13 cellular contexts compared by ENCODE assay signal in genomic region chr12:11513288-11513687, GRCh38.
A peak's percentile ranks its signal among the peaks of the same experiment; 100 is the strongest.
DNase-seq lines count a peak whose midpoint lies in the region; ATAC-seq, FAIRE-seq and TF ChIP-seq lines count a peak whose summit lies in the region.
"Had no signal": no experiment of that assay in that cellular context is flagged by ENCODE, and none has a peak within 500 bp of the region (broad histone marks: within the 10 kb centered on the region; RNA-seq: fewer than 3 reads in every experiment).

No MANE protein-coding gene starts in this region.

- no peak overlapping the region for H3K4me2 ChIP-seq in HepG2 (ENCODE audit: low read depth, low read length)
- H3K4me2 ChIP-seq in PC-3 (ENCODE audit: low read length) = no peak overlapping the region

- CTCF ChIA-PET in HepG2 (lab: Yijun Ruan, JAX; ENCODE audit: low intra/inter-chr PET ratio, low total read pairs) = no interaction called here
- CTCF ChIA-PET in PC-3 (lab: Charles Lee) = no interaction called here
- CTCF ChIA-PET in GM10248 (lab: Yijun Ruan, JAX) = interaction anchor here (1.1 kb wide), 1 partner anchor 10 kb away, joined by 3 read pairs; no protein-coding TSS in a partner anchor

- no peaks in the 10 kb centered on the region for H3F3A ChIP-seq in PC-3 (ENCODE audit: low read length, unreplicated experiment)

- ATAC-seq in HepG2 (no peak), right lobe of liver (no peak), PC-3 (no peak)
- ATAC-seq: right cardiac atrium had no signal

- TF ChIP-seq CTCF in HepG2 (CRISPR knock-in tag; IDR thresholded peaks at IDR 0.05) (no peak), right lobe of liver (IDR thresholded peaks at IDR 0.05) (no peak), PC-3 (conservative IDR thresholded peaks at IDR 0.05; ENCODE audit: low read depth, low read length) (peak; percentile 44; the same call in 1 of the 2 replicates), GM10248 (IDR thresholded peaks at IDR 0.05; ENCODE audit: control extremely low read depth, extremely low read depth, low read depth, missing control alignments) (no peak), kidney (IDR thresholded peaks at IDR 0.05; ENCODE audit: borderline replicate concordance, extremely low read depth, insufficient read depth) (no peak), GM13977 (IDR thresholded peaks at IDR 0.05; ENCODE audit: extremely low read depth, insufficient read depth, missing control alignments) (no peak)

- no TSS peak for BruUV-seq in HepG2 (replicated peaks; lab: Mats Ljungman, UMichigan)
- no TSS peak for BruUV-seq in PC-3 (replicated peaks; lab: Mats Ljungman, UMichigan)

- H3K9ac ChIP-seq in HepG2 (ENCODE audit: insufficient read depth, low read depth, low read length) (no peak overlapping the region), PC-3 (ENCODE audit: low read length) (no peak overlapping the region), kidney (ENCODE audit: low read length in 2 of 2) (no peak overlapping the region)

- no peak for TF ChIP-seq EP300 in HepG2 (IDR thresholded peaks at IDR 0.05; ENCODE audit: low read depth in 2 of 2, low read length in 2 of 2)
- no peak for TF ChIP-seq EP300 in HepG2 (CRISPR knock-in tag; IDR thresholded peaks at IDR 0.05; ENCODE audit: borderline replicate concordance)

- WGBS in HepG2 (ENCODE audit: low lambda C conversion rate) = 5% methylated on average over 4 of the region's 4 CpGs
- WGBS in right lobe of liver (ENCODE audit: insufficient coverage, low coverage, low lambda C conversion rate, missing lambda C conversion rate) = 72% methylated on average over 4 of the region's 4 CpGs

- no peaks in the 10 kb centered on the region for H3K36me3 ChIP-seq in HepG2 (replicated peaks in 1 of 2; ENCODE audit: control insufficient read depth in 1 of 2, insufficient read depth in 2 of 2, low read length in 2 of 2)
- H3K36me3 ChIP-seq in right lobe of liver = no peaks in the 10 kb centered on the region
- no peaks in the 10 kb centered on the region for H3K36me3 ChIP-seq in PC-3 (ENCODE audit: low read depth, low read length)
- H3K36me3 ChIP-seq in kidney (ENCODE audit: control insufficient read depth in 1 of 2, insufficient read depth in 2 of 2, low read length in 2 of 2) = no peaks in the 10 kb centered on the region

- peaks cover 0 to 7% of the 10 kb centered on the region in 2 experiments; a peak in 1 of 5 replicates for H3K27me3 ChIP-seq in HepG2 (ENCODE audit: control insufficient read depth in 1 of 2, insufficient read depth in 2 of 2, low read length in 2 of 2)
- no peaks in the 10 kb centered on the region for H3K27me3 ChIP-seq in right lobe of liver
- 0 out of 2 replicates have a peak, but pooled peaks cover 3% of the 10 kb centered on the region for H3K27me3 ChIP-seq in PC-3 (ENCODE audit: low read length)
- H3K27me3 ChIP-seq: testis had no signal

- H3K4me3 ChIP-seq in HepG2 (replicated peaks in 1 of 3; ENCODE audit: insufficient read depth in 1 of 3, low read depth in 2 of 3, low read length in 3 of 3) = no peak overlapping the region
- H3K4me3 ChIP-seq in right lobe of liver = no peak overlapping the region
- H3K4me3 ChIP-seq in PC-3 (ENCODE audit: low read length) = no peak overlapping the region
- no peak overlapping the region for H3K4me3 ChIP-seq in kidney (ENCODE audit: low read length in 2 of 2)
- H3K4me3 ChIP-seq: testis had no signal

- H3K9me2 ChIP-seq in PC-3 (replicated peaks; ENCODE audit: low read length) = no peaks in the 10 kb centered on the region

- TF ChIP-seq POLR2A in HepG2 (IDR thresholded peaks at IDR 0.05; ENCODE audit: insufficient read depth in 1 of 2, low read depth in 2 of 2, low read length in 2 of 2) (no peak), right lobe of liver (IDR thresholded peaks at IDR 0.05) (no peak)

- no peak for FAIRE-seq in HepG2 (lab: Jason Lieb, UNC)
- no peak for FAIRE-seq in kidney (lab: Jason Lieb, UNC)

- intact Hi-C loops in HepG2 (cut with micrococcal nuclease; ENCODE audit: unreplicated experiment) = no loop called here
- intact Hi-C loops in right lobe of liver (cut with DNase I) = no loop called here
- intact Hi-C loops in PC-3 (cut with micrococcal nuclease) = no loop called here
- intact Hi-C loops in kidney (cut with DNase I) = no loop called here

- H3K9me3 ChIP-seq in HepG2 (ENCODE audit: low read length) (no peaks in the 10 kb centered on the region), right lobe of liver (no peaks in the 10 kb centered on the region), PC-3 (ENCODE audit: low read length) (no peaks in the 10 kb centered on the region), kidney (ENCODE audit: control insufficient read depth in 1 of 2, low read length in 2 of 2) (no peaks in the 10 kb centered on the region)
- H3K9me3 ChIP-seq: testis had no signal

- POLR2A ChIA-PET in HepG2 (lab: Yijun Ruan, JAX) = no interaction called here
- POLR2A ChIA-PET in PC-3 (lab: Charles Lee; ENCODE audit: unreplicated experiment) = no interaction called here
- POLR2A ChIA-PET in GM10248 (lab: Yijun Ruan, JAX) = no interaction called here

- no peaks in the 10 kb centered on the region for H4K20me1 ChIP-seq in HepG2 (ENCODE audit: insufficient read depth, low read length)
- H4K20me1 ChIP-seq in PC-3 (ENCODE audit: low read length) = no peaks in the 10 kb centered on the region

- no peak overlapping the region for H2AFZ ChIP-seq in HepG2 (ENCODE audit: low read length)
- no peak overlapping the region for H2AFZ ChIP-seq in PC-3 (ENCODE audit: low read length)

- H3K4me1 ChIP-seq in HepG2 (ENCODE audit: insufficient read depth, low read length) (no peaks in the 10 kb centered on the region), right lobe of liver (no peaks in the 10 kb centered on the region), PC-3 (ENCODE audit: insufficient read depth, low read length) (no peaks in the 10 kb centered on the region), kidney (ENCODE audit: control insufficient read depth in 1 of 2, insufficient read depth in 1 of 2, low read depth in 1 of 2, low read length in 2 of 2) (peaks cover 6 to 9% of the 10 kb centered on the region in 2 donors)
- H3K4me1 ChIP-seq: testis had no signal

- no peaks in the 10 kb centered on the region for H3K79me2 ChIP-seq in HepG2 (ENCODE audit: insufficient read depth, low read length)
- no peaks in the 10 kb centered on the region for H3K79me2 ChIP-seq in PC-3 (ENCODE audit: low read length)

- TF ChIP-seq RAD21 in HepG2 (CRISPR knock-in tag; IDR thresholded peaks at IDR 0.05) = no peak

- H3K27ac ChIP-seq in HepG2 (ENCODE audit: extremely low read length, insufficient read depth, low read length) = no peak overlapping the region
- no peak overlapping the region for H3K27ac ChIP-seq in right lobe of liver
- no peak overlapping the region for H3K27ac ChIP-seq in PC-3 (ENCODE audit: low read length)
- H3K27ac ChIP-seq in kidney (ENCODE audit: low read depth in 2 of 2, low read length in 2 of 2) = no peak overlapping the region
- H3K27ac ChIP-seq: testis had no signal

- peak; percentile 18 for DNase-seq in HepG2 (ENCODE audit: low spot score)
- no peak for DNase-seq in right lobe of liver
- peak; percentile 36 for DNase-seq in PC-3
- peak; percentile 40 for DNase-seq in dermis blood vessel endothelial cell
- no peak for DNase-seq in inferior parietal cortex (ENCODE audit: extremely low spot score)
- no peak for DNase-seq in GM10248 (ENCODE audit: extremely low spot score)
- DNase-seq in kidney = no peak
- no peak for DNase-seq in GM13977 (ENCODE audit: low spot score)
- DNase-seq: effector memory CD4-positive, alpha-beta T cell; hypothalamus; MM.1S; right cardiac atrium; testis had no signal

- in situ Hi-C loops in HepG2 (cut with HindIII; ENCODE audit: extremely low pct_ligation_motif_present, low pct_unique_long_range_greater_than_20kb) = no loop called here
- in situ Hi-C loops in GM13977 (cut with MboI; ENCODE audit: low pct_unique_long_range_greater_than_20kb, low sequenced_read_pairs, unreplicated experiment) = no loop called here

TF ChIP-seq in HepG2, 621 proteins besides CTCF, POLR2A, EP300 and RAD21:
- no peak for TF ChIP-seq ZNF160 (CRISPR knock-in tag; IDR thresholded peaks at IDR 0.05)
- no peak for TF ChIP-seq ZNF10 (CRISPR knock-in tag; IDR thresholded peaks at IDR 0.05; ENCODE audit: borderline replicate concordance, low read depth)
- no peak for TF ChIP-seq ZNF138 (CRISPR knock-in tag; IDR thresholded peaks at IDR 0.05; ENCODE audit: low read depth)
- TF ChIP-seq ZNF615 (CRISPR knock-in tag; IDR thresholded peaks at IDR 0.05; ENCODE audit: borderline replicate concordance) = no peak
- no peak for TF ChIP-seq FOXO1 (CRISPR knock-in tag; IDR thresholded peaks at IDR 0.05)
- TF ChIP-seq YEATS4 (CRISPR knock-in tag; IDR thresholded peaks at IDR 0.05; ENCODE audit: borderline replicate concordance) = no peak

Comparison
In these comparisons a context has a peak if more than half of its experiments do, and no peak if none do; other contexts are left out.
1. DNase-seq: peak in HepG2 (single experiment), PC-3 (single experiment) and dermis blood vessel endothelial cell (single experiment); none in right lobe of liver (0 of 3), inferior parietal cortex (single experiment), GM10248 (single experiment), kidney (single experiment) and GM13977 (single experiment).